ENCODE assay signal across 9 cellular contexts in the genomic region with DNA sequence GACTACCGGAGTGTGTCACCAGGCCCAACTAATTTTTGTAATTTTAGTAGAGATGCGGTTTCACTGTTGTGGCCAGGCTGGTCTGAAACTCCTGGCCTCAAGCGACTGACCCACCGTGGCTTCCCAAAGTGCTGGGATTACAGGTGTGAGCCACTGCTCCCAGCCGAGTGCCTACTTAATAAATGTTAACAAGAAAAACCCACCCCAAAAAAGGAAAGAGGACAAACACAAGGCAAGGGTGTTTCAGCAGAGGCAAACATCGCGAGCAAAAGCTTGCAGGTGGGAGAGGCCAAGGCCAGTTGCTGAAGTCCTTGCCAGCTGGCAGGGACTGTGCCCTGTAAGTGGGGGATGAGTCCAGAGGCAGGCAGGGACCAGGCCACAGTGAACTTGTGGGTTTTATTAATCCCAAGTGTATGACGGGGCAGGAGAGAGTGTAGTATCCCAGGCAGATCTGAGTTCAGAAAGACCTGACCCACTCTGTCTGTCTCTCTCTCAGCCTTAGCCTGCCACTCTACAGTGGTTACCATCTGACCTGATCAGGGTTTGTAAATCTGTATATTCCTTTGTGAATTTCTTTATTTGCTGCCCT. TPM values are rescaled to one million over a fixed set of nuclear protein-coding genes. Genes with fewer than 3 reads are reported as not detected.
A peak's percentile ranks its signal among the peaks of the same experiment; 100 is the strongest.
DNase-seq lines count a peak whose midpoint lies in the region; ATAC-seq, FAIRE-seq and TF ChIP-seq lines count a peak whose summit lies in the region.
"Had no signal": no experiment of that assay in that cellular context is flagged by ENCODE, and none has a peak within 500 bp of the region (broad histone marks: within the 10 kb centered on the region; RNA-seq: fewer than 3 reads in every experiment).

No MANE protein-coding gene starts in this region.

- TF ChIP-seq CTCF in psoas muscle (IDR thresholded peaks at IDR 0.05) (no peak), colonic mucosa (IDR thresholded peaks at IDR 0.05) (no peak), Caco-2 (IDR thresholded peaks at IDR 0.05; ENCODE audit: insufficient read depth in 1 of 2, low read depth in 1 of 2, low read length in 1 of 2, severe bottlenecking in 1 of 2, unreplicated experiment in 1 of 2) (no peak)

- H3K9ac ChIP-seq in colonic mucosa (ENCODE audit: low read depth in 2 of 2, low read length in 2 of 2) = no peak overlapping the region

- H3K4me1 Mint-ChIP-seq in effector memory CD8-positive, alpha-beta T cell (ENCODE audit: low read depth in 2 of 2) = peaks cover 15 to 21% of the 10 kb centered on the region in 2 donors
- H3K4me1 Mint-ChIP-seq in Caco-2 (ENCODE audit: low read depth, unreplicated experiment) = peaks cover 12% of the 10 kb centered on the region

- intact Hi-C loops in psoas muscle (cut with DNase I) (no loop called here), colonic mucosa (cut with DNase I) (no loop called here), Caco-2 (cut with micrococcal nuclease; ENCODE audit: unreplicated experiment) (no loop called here)

- CTCF ChIA-PET in Caco-2 (lab: Charles Lee) = no interaction called here

- H3K4me1 ChIP-seq in psoas muscle = peaks cover 15% of the 10 kb centered on the region
- peaks cover 3% of the 10 kb centered on the region for H3K4me1 ChIP-seq in colonic mucosa
- peaks cover 20% of the 10 kb centered on the region for H3K4me1 ChIP-seq in Caco-2

- TF ChIP-seq POLR2A in GM12891 (IDR thresholded peaks at IDR 0.05; ENCODE audit: low read depth, low read length) = peak; percentile 28; the same call in 1 of the 2 replicates

- no peaks in the 10 kb centered on the region for H3K9me3 ChIP-seq in psoas muscle
- H3K9me3 ChIP-seq in colonic mucosa = no peaks in the 10 kb centered on the region
- H3K9me3 ChIP-seq in Caco-2 = no peaks in the 10 kb centered on the region

- 33 to 42% (median 33%) methylated on average over 8 of the region's 8 CpGs for WGBS in psoas muscle, 3 donors

- H3K27ac Mint-ChIP-seq in effector memory CD8-positive, alpha-beta T cell = peak overlapping the region; percentile 83 to 90
- no peak overlapping the region for H3K27ac Mint-ChIP-seq in Caco-2 (ENCODE audit: unreplicated experiment)

- FAIRE-seq in GM12891 (lab: Jason Lieb, UNC) = no peak

- peak overlapping the region; percentile 27 for H3K27ac ChIP-seq in psoas muscle
- H3K27ac ChIP-seq in colonic mucosa = no peak overlapping the region

- H3K27me3 ChIP-seq in psoas muscle (ENCODE audit: insufficient read depth in 3 of 3, low read length in 2 of 3) = no peaks in the 10 kb centered on the region
- no peaks in the 10 kb centered on the region for H3K27me3 ChIP-seq in colonic mucosa
- no peaks in the 10 kb centered on the region for H3K27me3 ChIP-seq in Caco-2 (replicated peaks; ENCODE audit: control insufficient read depth, insufficient read depth, low read length)

- peak overlapping the region; percentile 82 for H3K4me3 Mint-ChIP-seq in effector memory CD8-positive, alpha-beta T cell
- H3K4me3 Mint-ChIP-seq in Caco-2 (ENCODE audit: unreplicated experiment) = no peak overlapping the region

- H3K4me3 ChIP-seq in psoas muscle (no peak overlapping the region), colonic mucosa (no peak overlapping the region), Caco-2 (ENCODE audit: low read depth, low read length) (no peak overlapping the region)

- H3K27me3 Mint-ChIP-seq in effector memory CD8-positive, alpha-beta T cell = no peaks in the 10 kb centered on the region
- H3K27me3 Mint-ChIP-seq in Caco-2 (ENCODE audit: insufficient read depth, unreplicated experiment) = no peaks in the 10 kb centered on the region

- H3K36me3 ChIP-seq in psoas muscle (ENCODE audit: insufficient read depth in 1 of 2, low read depth in 1 of 2) (peaks cover 0 to 19% of the 10 kb centered on the region in 2 donors), colonic mucosa (peaks cover under 1% of the 10 kb centered on the region), Caco-2 (ENCODE audit: control insufficient read depth, insufficient read depth, low read length) (peaks cover 2% of the 10 kb centered on the region)

- no TSS peak for BruUV-seq in Caco-2 (replicated peaks; lab: Mats Ljungman, UMichigan)

- POLR2A ChIA-PET in Caco-2 (lab: Charles Lee) = no interaction called here

- H3K9me3 Mint-ChIP-seq in effector memory CD8-positive, alpha-beta T cell = no peaks in the 10 kb centered on the region
- H3K9me3 Mint-ChIP-seq in Caco-2 (ENCODE audit: unreplicated experiment) = no peaks in the 10 kb centered on the region

- DNase-seq in GM12891 (ENCODE audit: insufficient read length, low spot score) = no peak
- DNase-seq in NCI-H774 (lab: John Stamatoyannopoulos, UW) = peak; percentile 49
- no peak for DNase-seq in effector memory CD8-positive, alpha-beta T cell
- DNase-seq in psoas muscle = peak in 1 of 2 donors; percentile 78
- no peak for DNase-seq in colonic mucosa
- DNase-seq in Caco-2 = no peak
- DNase-seq: NCI-H69 had no signal

- ATAC-seq in effector memory CD8-positive, alpha-beta T cell (replicated peaks) = peak; percentile 51
- ATAC-seq in psoas muscle = peak; percentile 59 to 81 (median 68)
- no peak for ATAC-seq in GM21526 (IDR thresholded peaks at IDR 0.05; ENCODE audit: low FRiP score, unreplicated experiment)
- ATAC-seq in HG03025 (IDR thresholded peaks at IDR 0.05; ENCODE audit: low FRiP score, unreplicated experiment) = no peak

- peaks cover 26% of the 10 kb centered on the region for H3K36me3 Mint-ChIP-seq in effector memory CD8-positive, alpha-beta T cell (ENCODE audit: insufficient read depth)
- H3K36me3 Mint-ChIP-seq in Caco-2 (ENCODE audit: insufficient read depth, unreplicated experiment) = peaks cover 57% of the 10 kb centered on the region

TF ChIP-seq in GM12891, 5 proteins besides CTCF, POLR2A, EP300 and RAD21:
- TF ChIP-seq POU2F2 (IDR thresholded peaks at IDR 0.05; ENCODE audit: low read depth, low read length) (no peak), POLR2AphosphoS5 (IDR thresholded peaks at IDR 0.05; ENCODE audit: low read depth, low read length) (no peak; the same call in 1 of the 2 replicates), PAX5 (IDR thresholded peaks at IDR 0.05; ENCODE audit: insufficient read depth, low read length, severe bottlenecking) (no peak), SPI1 (IDR thresholded peaks at IDR 0.05; ENCODE audit: low read depth, low read length) (no peak), TAF1 (IDR thresholded peaks at IDR 0.05; ENCODE audit: low read depth, low read length) (no peak)

RNA-seq across cellular contexts. Expression of a gene that starts 6.4 kb away (rescaled TPM):
- polyA plus RNA-seq in GM12891 (2012; ENCODE audit: low read depth, missing spikeins) = 48.1 TPM
- total RNA-seq in psoas muscle (10 to 100 TPM; 39.7 to 61.9 (median 45.8) TPM), colonic mucosa (10 to 100 TPM; 31.6 to 55.1 TPM), Caco-2 (2022) (54.4 and 57.3 TPM in 2 replicates)
- 10 to 100 TPM; 21.9 to 32.3 (median 29.8) TPM for polyA plus RNA-seq in psoas muscle

RNA-seq across cellular contexts. Expression of a gene that starts 10.5 kb away (rescaled TPM):
- 48.5 TPM for polyA plus RNA-seq in GM12891 (2012; ENCODE audit: low read depth, missing spikeins)
- total RNA-seq in psoas muscle (10 to 100 TPM; 26.5 to 46.1 (median 42.9) TPM), colonic mucosa (10 to 100 TPM; 64.0 to 77.7 TPM), Caco-2 (2022) (47.9 and 48.2 TPM in 2 replicates)
- 10 to 100 TPM; 29.7 to 39.3 (median 31.5) TPM for polyA plus RNA-seq in psoas muscle

RNA-seq across cellular contexts. Expression of a gene that starts 17.9 kb away (rescaled TPM):
- polyA plus RNA-seq in GM12891 (2012; ENCODE audit: low read depth, missing spikeins) = 10.6 TPM
- total RNA-seq in psoas muscle = 10 to 100 TPM in 2 of 4 donors, 1 to 10 TPM in 2; 8.3 to 12.0 (median 10.3) TPM
- polyA plus RNA-seq in psoas muscle = 10 to 100 TPM in 1 of 3 donors, 1 to 10 TPM in 2; 5.3 to 10.0 (median 8.4) TPM
- total RNA-seq in colonic mucosa = 1 to 10 TPM; 3.5 TPM
- total RNA-seq in Caco-2 (2022) = 0.34 TPM in 1 of 2 replicates, not detected in the other

RNA-seq across cellular contexts. Expression of a gene that starts 58.1 kb away (rescaled TPM):
- 3.3 TPM for polyA plus RNA-seq in GM12891 (2012; ENCODE audit: low read depth, missing spikeins)
- 10 to 100 TPM; 31.7 to 80.4 (median 54.3) TPM for total RNA-seq in psoas muscle
- 10 to 100 TPM; 22.1 to 78.1 (median 28.6) TPM for polyA plus RNA-seq in psoas muscle
- total RNA-seq in colonic mucosa = 10 to 100 TPM; 15.4 to 34.5 TPM
- total RNA-seq in Caco-2 (2022) = 0.18 and 0.53 TPM in 2 replicates

Comparison
In these comparisons a context has a peak if more than half of its experiments do, and no peak if none do; other contexts are left out.
1. ATAC-seq: peak in effector memory CD8-positive, alpha-beta T cell (single experiment) and psoas muscle (4 of 4); none in GM21526 (single experiment) and HG03025 (single experiment).